Comparison of ENCODE assay signal across 13 cellular contexts in the genomic region with DNA sequence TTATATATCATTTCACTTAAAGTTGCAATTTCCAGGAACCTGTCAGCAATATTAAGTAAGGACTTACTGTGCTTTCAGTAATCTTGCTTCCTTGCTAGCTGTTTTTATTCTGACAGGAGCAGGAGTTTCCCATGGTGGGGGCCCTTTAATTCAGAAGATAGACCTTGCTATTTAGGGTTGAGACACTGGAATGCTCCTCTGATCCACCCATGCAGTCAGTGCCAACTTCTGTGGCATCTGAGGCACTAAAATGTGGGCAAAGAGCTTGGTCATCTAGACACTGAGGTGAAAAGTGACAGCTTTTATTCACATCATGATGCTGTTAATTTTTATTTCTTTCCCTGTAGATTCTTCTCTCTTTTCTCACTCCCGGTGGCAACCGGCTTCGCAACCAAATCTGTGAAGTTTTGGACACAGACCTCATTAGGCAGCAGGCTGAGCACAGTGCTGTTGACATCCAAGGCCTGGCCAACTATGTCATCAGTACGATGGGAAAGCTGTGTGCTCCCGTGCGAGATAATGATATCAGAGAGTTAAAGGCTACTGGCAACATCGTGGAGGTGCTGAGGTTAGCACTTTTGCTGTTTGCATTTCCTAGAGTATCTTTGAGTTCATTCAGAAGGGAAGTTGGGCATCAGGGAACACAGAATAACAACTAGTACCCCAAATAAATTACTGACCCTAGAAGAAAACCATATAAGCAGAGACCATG.
"Had no signal": no experiment of that assay in that cellular context is flagged by ENCODE, and none has a peak within 500 bp of the region (broad histone marks: within the 10 kb centered on the region; RNA-seq: fewer than 3 reads in every experiment).

No MANE protein-coding gene starts in this region.

- FAIRE-seq: endothelial cell of umbilical vein had no signal

- H3K4me3 ChIP-seq: adrenal gland, colonic mucosa had no signal

- H3K4me1 ChIP-seq: colonic mucosa had no signal

- H3K27ac ChIP-seq: adrenal gland, colonic mucosa had no signal

- H3K9me3 ChIP-seq: adrenal gland, colonic mucosa had no signal

- ATAC-seq: activated CD4-positive, CD25-positive, alpha-beta regulatory T cell treated with anti-CD3 and anti-CD28 coated beads, Interleukin-2, amount 50 U/mL, for 24 hours; naive thymus-derived CD8-positive, alpha-beta T cell; stimulated activated naive CD8-positive, alpha-beta T cell treated with anti-CD3 and anti-CD28 coated beads, Interleukin-15, amount 100 ng/mL, for 72 hours had no signal

- H3K27me3 ChIP-seq: adrenal gland, colonic mucosa had no signal

- DNase-seq: activated CD4-positive, alpha-beta T cell treated with anti-CD3 and anti-CD28 coated beads, Interleukin-2, amount 50 U/mL, for 48 hours; activated naive CD4-positive, alpha-beta T cell; adrenal gland; caudate nucleus; colonic mucosa; effector CD4-positive, alpha-beta T cell; hippocampal formation; naive thymus-derived CD8-positive, alpha-beta T cell; stimulated activated CD4-positive, alpha-beta T cell treated with anti-CD3 and anti-CD28 coated beads, Interleukin-15, amount 100 ng/mL, for 24 hours; stimulated activated CD4-positive, alpha-beta T cell treated with anti-CD3 and anti-CD28 coated beads, Interleukin-4, amount 100 ng/mL, for 24 hours; stimulated activated naive CD8-positive, alpha-beta T cell treated with anti-CD3 and anti-CD28 coated beads, Interleukin-15, amount 100 ng/mL, for 72 hours had no signal
